8 cellular contexts compared by ENCODE assay signal in the genomic region with DNA sequence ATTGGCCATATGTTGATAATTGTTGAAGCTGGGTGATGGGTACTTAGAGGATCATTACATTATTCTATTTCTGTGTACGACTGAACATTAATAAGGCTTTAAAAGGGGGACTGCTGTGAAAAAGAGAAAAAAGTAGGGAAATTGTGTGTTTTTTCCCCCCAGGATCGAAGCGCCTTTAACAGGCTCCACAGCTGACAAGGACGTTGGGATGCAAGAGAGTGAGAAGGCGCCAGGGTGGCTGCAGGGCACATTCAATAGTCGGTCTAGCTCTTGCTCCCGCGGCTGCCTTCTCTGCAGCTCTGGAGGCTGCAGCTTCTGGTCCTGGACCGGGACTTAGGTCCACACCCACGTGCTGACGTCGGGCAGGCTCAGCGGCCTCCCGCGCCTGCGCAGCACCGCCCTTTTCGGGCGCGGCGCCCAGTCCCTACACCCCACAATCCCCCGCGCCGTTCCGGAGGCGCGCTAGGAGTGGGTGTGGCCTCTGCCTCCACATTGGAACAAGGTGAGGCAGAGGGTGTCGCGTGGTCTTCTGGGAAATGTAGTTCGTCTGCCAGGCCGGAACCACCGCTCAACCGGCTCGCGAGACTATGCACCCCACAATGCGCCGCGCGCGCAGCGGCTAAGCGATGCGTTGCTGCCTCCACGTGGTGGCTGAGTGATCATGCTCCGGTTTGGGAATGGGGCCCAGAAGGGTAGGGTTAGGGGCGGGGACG. TPM values are rescaled to one million over a fixed set of nuclear protein-coding genes. Genes with fewer than 3 reads are reported as not detected.
DNase-seq lines count a peak whose midpoint lies in the region; ATAC-seq, FAIRE-seq and TF ChIP-seq lines count a peak whose summit lies in the region.

No MANE protein-coding gene starts in this region.

- TF ChIP-seq CTCF in RWPE2 (IDR thresholded peaks at IDR 0.05; ENCODE audit: poor library complexity, severe bottlenecking), result peak; percentile 95
- TF ChIP-seq CTCF in neural cell (IDR thresholded peaks at IDR 0.05; ENCODE audit: poor library complexity, severe bottlenecking), result peak; percentile 100
- peak in 5 of 7 experiments; percentile 78 to 99 (median 89) for TF ChIP-seq CTCF in stomach (IDR thresholded peaks at IDR 0.05)

- TF ChIP-seq RAD21 in neural cell (conservative IDR thresholded peaks at IDR 0.05), result peak; percentile 100

- H3K9me3 ChIP-seq in RWPE2 (ENCODE audit: severe bottlenecking) (no peaks in the 10 kb centered on the region), neural cell (ENCODE audit: low read length) (no peaks in the 10 kb centered on the region), stomach (no peaks in the 10 kb centered on the region)

- DNase-seq in G401 (ENCODE audit: low spot score), result peak; percentile 99
- peak; percentile 99 for DNase-seq in H54 (ENCODE audit: insufficient read length, low spot score)
- peak; percentile 99 for DNase-seq in LoVo (ENCODE audit: low spot score)
- peak; percentile 99 for DNase-seq in RWPE2 (ENCODE audit: low spot score)
- peak; percentile 100 for DNase-seq in activated effector memory CD4-positive, alpha-beta T cell treated with anti-CD3 and anti-CD28 coated beads, Interleukin-2, amount 50 U/mL, for 16 hours
- peak; percentile 100 for DNase-seq in fibroblast of the conjunctiva (ENCODE audit: low read depth)
- DNase-seq in stomach, result peak; percentile 99

- intact Hi-C loops in stomach (cut with DNase I; ENCODE audit: low total_unique reads), result loop anchor here (5.0 kb wide), 2 partner anchors 34 to 49 kb away; no protein-coding TSS in a partner anchor

- peaks cover 3% of the 10 kb centered on the region for H3F3A ChIP-seq in neural cell (ENCODE audit: insufficient read depth, low read length, poor library complexity, severe bottlenecking)

- ATAC-seq in RWPE2 (ENCODE audit: low read depth), result peak; percentile 96

- 0 to 1% (median 0%) methylated on average over 26 to 47 of the region's 47 CpGs for WGBS in stomach, 5 donors

- peak; percentile 92 for FAIRE-seq in H54 (lab: Jason Lieb, UNC)

- peak overlapping the region; percentile 79 for H3K4me2 ChIP-seq in neural cell (ENCODE audit: low read length)

- H3K36me3 ChIP-seq in RWPE2 (ENCODE audit: low read depth) (no peaks in the 10 kb centered on the region), neural cell (ENCODE audit: insufficient read depth, low read length) (no peaks in the 10 kb centered on the region), stomach (no peaks in the 10 kb centered on the region)

- TF ChIP-seq POLR2A in H54 (IDR thresholded peaks at IDR 0.05; ENCODE audit: low read depth, low read length), result peak; percentile 99
- peak in 2 of 4 donors; percentile 49 to 60 for TF ChIP-seq POLR2A in stomach (IDR thresholded peaks at IDR 0.05)

- H3K79me2 ChIP-seq in neural cell (replicated peaks; ENCODE audit: insufficient read depth, low read length), result peaks cover 11% of the 10 kb centered on the region

- H3K27ac ChIP-seq in RWPE2 (ENCODE audit: poor library complexity, severe bottlenecking), result no peak overlapping the region
- peak overlapping the region; percentile 77 for H3K27ac ChIP-seq in neural cell (ENCODE audit: low read length)
- H3K27ac ChIP-seq in stomach, result peak overlapping the region; percentile 63 to 82 (median 75)

- TF ChIP-seq EP300 in neural cell (conservative IDR thresholded peaks at IDR 0.05; ENCODE audit: poor library complexity, severe bottlenecking), result peak; percentile 52
- TF ChIP-seq EP300 in stomach (IDR thresholded peaks at IDR 0.05), result no peak

- H3K4me1 ChIP-seq in RWPE2 (ENCODE audit: insufficient read depth, poor library complexity, severe bottlenecking) (peaks cover 4% of the 10 kb centered on the region), stomach (peaks cover 16 to 30% (median 23%) of the 10 kb centered on the region in 4 donors)

- no peaks in the 10 kb centered on the region for H4K20me1 ChIP-seq in neural cell (ENCODE audit: insufficient read depth)

- peak overlapping the region; percentile 73 for H2AFZ ChIP-seq in neural cell (ENCODE audit: low read depth, low read length)

- no peaks in the 10 kb centered on the region for H3K9me2 ChIP-seq in neural cell (ENCODE audit: insufficient read depth, low read length)

- peak overlapping the region; percentile 14 for H3K4me3 ChIP-seq in RWPE2 (ENCODE audit: severe bottlenecking)
- H3K4me3 ChIP-seq in neural cell (ENCODE audit: low read length), result peak overlapping the region; percentile 67
- peak overlapping the region in 3 of 4 donors; percentile 18 to 24 (median 23) for H3K4me3 ChIP-seq in stomach

- in situ Hi-C loops in G401 (cut with HindIII; ENCODE audit: low sequenced_read_pairs), result no loop called here

- peak overlapping the region; percentile 76 for H3K9ac ChIP-seq in neural cell (ENCODE audit: low read length)

- H3K27me3 ChIP-seq in RWPE2 (ENCODE audit: insufficient read depth, poor library complexity, severe bottlenecking) (no peaks in the 10 kb centered on the region), neural cell (ENCODE audit: insufficient read depth, low read depth, low read length) (no peaks in the 10 kb centered on the region), stomach (peaks cover 0 to 6% (median 0%) of the 10 kb centered on the region in 3 donors)

TF ChIP-seq in neural cell, 6 proteins besides CTCF, POLR2A, EP300 and RAD21:
- TF ChIP-seq, protein P1, sequence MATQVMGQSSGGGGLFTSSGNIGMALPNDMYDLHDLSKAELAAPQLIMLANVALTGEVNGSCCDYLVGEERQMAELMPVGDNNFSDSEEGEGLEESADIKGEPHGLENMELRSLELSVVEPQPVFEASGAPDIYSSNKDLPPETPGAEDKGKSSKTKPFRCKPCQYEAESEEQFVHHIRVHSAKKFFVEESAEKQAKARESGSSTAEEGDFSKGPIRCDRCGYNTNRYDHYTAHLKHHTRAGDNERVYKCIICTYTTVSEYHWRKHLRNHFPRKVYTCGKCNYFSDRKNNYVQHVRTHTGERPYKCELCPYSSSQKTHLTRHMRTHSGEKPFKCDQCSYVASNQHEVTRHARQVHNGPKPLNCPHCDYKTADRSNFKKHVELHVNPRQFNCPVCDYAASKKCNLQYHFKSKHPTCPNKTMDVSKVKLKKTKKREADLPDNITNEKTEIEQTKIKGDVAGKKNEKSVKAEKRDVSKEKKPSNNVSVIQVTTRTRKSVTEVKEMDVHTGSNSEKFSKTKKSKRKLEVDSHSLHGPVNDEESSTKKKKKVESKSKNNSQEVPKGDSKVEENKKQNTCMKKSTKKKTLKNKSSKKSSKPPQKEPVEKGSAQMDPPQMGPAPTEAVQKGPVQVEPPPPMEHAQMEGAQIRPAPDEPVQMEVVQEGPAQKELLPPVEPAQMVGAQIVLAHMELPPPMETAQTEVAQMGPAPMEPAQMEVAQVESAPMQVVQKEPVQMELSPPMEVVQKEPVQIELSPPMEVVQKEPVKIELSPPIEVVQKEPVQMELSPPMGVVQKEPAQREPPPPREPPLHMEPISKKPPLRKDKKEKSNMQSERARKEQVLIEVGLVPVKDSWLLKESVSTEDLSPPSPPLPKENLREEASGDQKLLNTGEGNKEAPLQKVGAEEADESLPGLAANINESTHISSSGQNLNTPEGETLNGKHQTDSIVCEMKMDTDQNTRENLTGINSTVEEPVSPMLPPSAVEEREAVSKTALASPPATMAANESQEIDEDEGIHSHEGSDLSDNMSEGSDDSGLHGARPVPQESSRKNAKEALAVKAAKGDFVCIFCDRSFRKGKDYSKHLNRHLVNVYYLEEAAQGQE (IDR thresholded peaks at IDR 0.05; ENCODE audit: borderline replicate concordance), result peak; percentile 86
- TF ChIP-seq POLR2AphosphoS5 (IDR thresholded peaks at IDR 0.05) (peak; percentile 91), TAF1 (IDR thresholded peaks at IDR 0.05; ENCODE audit: low read depth) (peak; percentile 74), SMC3 (conservative IDR thresholded peaks at IDR 0.05; ENCODE audit: poor library complexity) (peak; percentile 97), EZH2 (IDR thresholded peaks at IDR 0.05; ENCODE audit: borderline replicate concordance, insufficient read depth, low read length, poor library complexity, severe bottlenecking) (no peak), MXI1 (conservative IDR thresholded peaks at IDR 0.05; ENCODE audit: poor library complexity, severe bottlenecking) (peak; percentile 91)

RNA-seq across cellular contexts. Expression of a gene that starts 4.9 kb away (rescaled TPM):
- 6.2 and 15.8 TPM in 2 replicates for total RNA-seq in G401 (2014; rRNA removed; shearing (Covaris generic))
- polyA plus RNA-seq in neural cell, result 10.1 and 11.1 TPM in 2 replicates
- 21.1 and 24.8 TPM in 2 replicates for polyA minus RNA-seq in neural cell
- 10 to 100 TPM in 2 of 5 donors, 1 to 10 TPM in 2, under 1 TPM in 1; 0.73 to 48.1 (median 4.0) TPM for total RNA-seq in stomach
- polyA plus RNA-seq in stomach, result 1 to 10 TPM; 2.0 to 6.7 (median 2.6) TPM

RNA-seq across cellular contexts. Expression of a gene that starts 23.2 kb away (rescaled TPM):
- 7.3 TPM in 1 of 2 replicates, not detected in the other for total RNA-seq in G401 (2014; rRNA removed; shearing (Covaris generic))
- not detected in 2 replicates for polyA plus RNA-seq in neural cell
- polyA minus RNA-seq in neural cell, result not detected in 2 replicates
- 10 to 100 TPM in 2 of 5 donors, 1 to 10 TPM in 1, not detected in 2; 9.4 to 72.3 (median 14.1) TPM for total RNA-seq in stomach
- polyA plus RNA-seq in stomach, result 100 to 1,000 TPM in 1 of 3 donors, 10 to 100 TPM in 2; 38.4 to 106 (median 87.2) TPM

RNA-seq across cellular contexts. Expression of a gene that starts 29.0 kb away (rescaled TPM):
- total RNA-seq in G401 (2014; rRNA removed; shearing (Covaris generic)), result not detected in 2 replicates
- polyA plus RNA-seq in neural cell (not detected in 2 replicates), stomach (10 to 100 TPM in 1 of 3 donors, 1 to 10 TPM in 2; 8.2 to 11.3 (median 9.2) TPM)
- not detected in 2 replicates for polyA minus RNA-seq in neural cell
- 10 to 100 TPM in 1 of 5 donors, 1 to 10 TPM in 1, not detected in 3; 5.0 to 12.5 TPM for total RNA-seq in stomach

RNA-seq across cellular contexts. Expression of a gene that starts 31.0 kb away (rescaled TPM):
- 4.1 and 8.4 TPM in 2 replicates for total RNA-seq in G401 (2014; rRNA removed; shearing (Covaris generic))
- 6.2 and 6.8 TPM in 2 replicates for polyA plus RNA-seq in neural cell
- 2.9 and 3.8 TPM in 2 replicates for polyA minus RNA-seq in neural cell
- total RNA-seq in stomach, result 10 to 100 TPM in 3 of 5 donors, 1 to 10 TPM in 1, not detected in 1; 6.6 to 42.0 (median 17.6) TPM
- polyA plus RNA-seq in stomach, result 1 to 10 TPM; 2.4 to 7.1 (median 3.3) TPM

Comparison
In these comparisons a context has a peak if more than half of its experiments do, and no peak if none do; other contexts are left out.
1. H3K4me3 ChIP-seq: peak in every context shown above with its lines; median percentile 67 in neural cell; 23 in stomach; 14 in RWPE2.